16 cellular contexts compared by ENCODE assay signal in the genomic region with DNA sequence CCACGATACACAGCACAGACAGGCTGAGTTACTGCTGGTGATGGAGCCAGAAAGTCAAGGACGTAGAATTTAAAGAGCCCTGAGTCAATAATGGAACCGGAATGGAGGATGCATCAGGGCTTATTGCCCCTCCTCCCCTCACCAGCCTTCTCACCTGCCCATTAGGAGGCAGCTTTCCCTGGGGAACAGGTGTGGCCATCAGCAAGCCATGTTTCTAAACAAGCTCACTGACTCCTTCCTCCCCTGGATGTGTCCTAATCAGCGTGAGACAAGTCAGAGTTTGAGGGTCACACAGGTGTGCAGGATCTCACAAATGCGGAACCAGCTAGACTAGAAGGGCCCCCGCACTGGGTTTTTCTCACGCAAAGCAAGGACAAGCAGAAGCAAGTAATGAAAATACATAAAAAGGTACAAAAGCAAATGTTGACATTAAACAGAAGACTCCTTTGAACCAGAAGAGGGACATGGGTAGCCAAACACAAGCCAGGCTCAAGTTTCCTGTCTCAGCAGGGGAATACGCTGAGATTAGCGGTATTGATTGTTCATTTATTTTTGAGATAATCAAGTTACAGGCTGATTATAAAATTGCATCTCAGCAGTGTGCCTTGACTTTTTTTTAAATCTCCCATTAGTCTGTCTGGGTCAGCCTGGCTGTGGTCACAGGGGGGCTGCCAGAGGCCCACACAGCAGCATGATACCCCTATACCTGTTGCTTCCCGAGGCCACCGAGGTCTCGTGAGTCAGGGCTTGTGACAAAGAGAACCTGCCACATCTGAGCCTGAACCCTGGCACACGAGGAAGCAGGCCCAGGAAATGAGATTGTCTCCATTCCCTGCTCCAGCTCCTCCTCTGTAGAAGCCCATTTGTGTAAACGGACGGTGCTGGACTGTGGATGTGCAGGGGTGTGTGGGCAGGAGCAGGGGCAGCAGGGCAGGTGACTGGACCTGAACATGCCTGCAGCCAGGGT. TPM values are rescaled to one million over a fixed set of nuclear protein-coding genes. Genes with fewer than 3 reads are reported as not detected.
DNase-seq lines count a peak whose midpoint lies in the region; ATAC-seq, FAIRE-seq and TF ChIP-seq lines count a peak whose summit lies in the region.
"Had no signal": no experiment of that assay in that cellular context is flagged by ENCODE, and none has a peak within 500 bp of the region (broad histone marks: within the 10 kb centered on the region; RNA-seq: fewer than 3 reads in every experiment).

No MANE protein-coding gene starts in this region.

- DNase-seq in H7: peak; percentile 32
- peak; percentile 76 for DNase-seq in NCI-H2029 treated with DMSO at 0.1 percent for 48 hours (lab: John Stamatoyannopoulos, UW)
- DNase-seq in bronchial epithelial cell (ENCODE audit: low read depth): peak; percentile 17
- DNase-seq in pancreas: peak; percentile 62 to 87 (median 72)
- no peak for DNase-seq in activated CD8-positive, alpha-beta memory T cell treated with anti-CD3 and anti-CD28 coated beads, Interleukin-2, amount 10 ng/mL, durations not matched to agents 7 days and 5 days
- DNase-seq in T-helper 2 cell treated with Interferon-gamma antibody and Interleukin-4, amounts not matched to agents 5 μg/mL and 100 μg/mL, for 36 hours (ENCODE audit: low spot score): no peak
- DNase-seq in activated CD4-positive, alpha-beta memory T cell treated with anti-CD3 and anti-CD28 coated beads, Interleukin-2, amount 10 ng/mL, durations not matched to agents 7 days and 5 days: no peak
- DNase-seq in central memory CD4-positive, alpha-beta T cell: no peak
- DNase-seq: activated CD4-positive, alpha-beta memory T cell treated with anti-CD3 and anti-CD28 coated beads for 36 hours; activated gamma-delta T cell; MM.1S; stimulated activated CD4-positive, alpha-beta T cell treated with anti-CD3 and anti-CD28 coated beads, Interleukin-1b, Interleukin-23, amount 100 ng/mL, for 48 hours had no signal

- no peaks in the 10 kb centered on the region for H3K9me3 Mint-ChIP-seq in activated CD8-positive, alpha-beta memory T cell treated with anti-CD3 and anti-CD28 coated beads, Interleukin-2, amount 10 ng/mL, durations not matched to agents 7 days and 5 days (ENCODE audit: low read depth)
- no peaks in the 10 kb centered on the region for H3K9me3 Mint-ChIP-seq in T-helper 2 cell treated with Interferon-gamma antibody and Interleukin-4, amounts not matched to agents 5 μg/mL and 100 μg/mL, for 36 hours
- H3K9me3 Mint-ChIP-seq in activated CD4-positive, alpha-beta memory T cell treated with anti-CD3 and anti-CD28 coated beads, Interleukin-2, amount 10 ng/mL, durations not matched to agents 7 days and 5 days: no peaks in the 10 kb centered on the region

- TF ChIP-seq CTCF in bronchial epithelial cell (IDR thresholded peaks at IDR 0.05; ENCODE audit: insufficient read depth, low read length, severe bottlenecking) (no peak), pancreas (IDR thresholded peaks at IDR 0.05) (no peak)

- H3K4me3 Mint-ChIP-seq in activated CD8-positive, alpha-beta memory T cell treated with anti-CD3 and anti-CD28 coated beads, Interleukin-2, amount 10 ng/mL, durations not matched to agents 7 days and 5 days: no peak overlapping the region
- no peak overlapping the region for H3K4me3 Mint-ChIP-seq in T-helper 2 cell treated with Interferon-gamma antibody and Interleukin-4, amounts not matched to agents 5 μg/mL and 100 μg/mL, for 36 hours
- no peak overlapping the region for H3K4me3 Mint-ChIP-seq in activated CD4-positive, alpha-beta memory T cell treated with anti-CD3 and anti-CD28 coated beads, Interleukin-2, amount 10 ng/mL, durations not matched to agents 7 days and 5 days
- H3K4me3 Mint-ChIP-seq: activated CD4-positive, alpha-beta memory T cell treated with anti-CD3 and anti-CD28 coated beads for 36 hours; T-helper 1 cell treated with Interleukin-12 subunit alpha and Interleukin-12 subunit beta and Interleukin-4 antibody, amounts not matched to agents 30 μg/mL and 1 μg/mL, for 36 hours had no signal

- peaks cover 2% of the 10 kb centered on the region for H3K4me1 Mint-ChIP-seq in activated CD8-positive, alpha-beta memory T cell treated with anti-CD3 and anti-CD28 coated beads, Interleukin-2, amount 10 ng/mL, durations not matched to agents 7 days and 5 days
- H3K4me1 Mint-ChIP-seq in T-helper 2 cell treated with Interferon-gamma antibody and Interleukin-4, amounts not matched to agents 5 μg/mL and 100 μg/mL, for 36 hours (ENCODE audit: low read depth): peaks cover under 1% of the 10 kb centered on the region
- H3K4me1 Mint-ChIP-seq in activated CD4-positive, alpha-beta memory T cell treated with anti-CD3 and anti-CD28 coated beads, Interleukin-2, amount 10 ng/mL, durations not matched to agents 7 days and 5 days: peaks cover 4% of the 10 kb centered on the region

- H3K27ac ChIP-seq in pancreas: peak overlapping the region; percentile 28 to 78 (median 52)

- H3K36me3 ChIP-seq in H7 (replicated peaks; ENCODE audit: control insufficient read depth, insufficient read depth, low read length) (no peaks in the 10 kb centered on the region), bronchial epithelial cell (ENCODE audit: control insufficient read depth, insufficient read depth, low read length) (no peaks in the 10 kb centered on the region), pancreas (no peaks in the 10 kb centered on the region)

- 10 to 11% methylated on average over 15 of the region's 15 CpGs for WGBS in pancreas, 2 donors

- CTCF ChIA-PET in activated CD8-positive, alpha-beta memory T cell treated with anti-CD3 and anti-CD28 coated beads, Interleukin-2, amount 10 ng/mL, durations not matched to agents 7 days and 5 days (lab: Charles Lee): interaction anchor here (0.8 to 1.5 kb wide), 2 partner anchors 9 to 465 kb away, joined by 3 to 4 read pairs; no protein-coding TSS in a partner anchor
- CTCF ChIA-PET in activated CD4-positive, alpha-beta memory T cell treated with anti-CD3 and anti-CD28 coated beads, Interleukin-2, amount 10 ng/mL, durations not matched to agents 7 days and 5 days (lab: Charles Lee): no interaction called here

- no peaks in the 10 kb centered on the region for H3K9me3 ChIP-seq in pancreas

- no peak overlapping the region for H3K27ac Mint-ChIP-seq in activated CD8-positive, alpha-beta memory T cell treated with anti-CD3 and anti-CD28 coated beads, Interleukin-2, amount 10 ng/mL, durations not matched to agents 7 days and 5 days
- no peak overlapping the region for H3K27ac Mint-ChIP-seq in T-helper 2 cell treated with Interferon-gamma antibody and Interleukin-4, amounts not matched to agents 5 μg/mL and 100 μg/mL, for 36 hours
- no peak overlapping the region for H3K27ac Mint-ChIP-seq in activated CD4-positive, alpha-beta memory T cell treated with anti-CD3 and anti-CD28 coated beads, Interleukin-2, amount 10 ng/mL, durations not matched to agents 7 days and 5 days
- H3K27ac Mint-ChIP-seq: activated CD4-positive, alpha-beta memory T cell treated with anti-CD3 and anti-CD28 coated beads for 36 hours; T-helper 1 cell treated with Interleukin-12 subunit alpha and Interleukin-12 subunit beta and Interleukin-4 antibody, amounts not matched to agents 30 μg/mL and 1 μg/mL, for 36 hours had no signal

- intact Hi-C loops in pancreas (cut with DNase I): no loop called here

- H3K27me3 ChIP-seq in H7 (ENCODE audit: control insufficient read depth, insufficient read depth, low read length) (no peaks in the 10 kb centered on the region), bronchial epithelial cell (ENCODE audit: control insufficient read depth, insufficient read depth, low read length) (no peaks in the 10 kb centered on the region), pancreas (no peaks in the 10 kb centered on the region)

- H3K4me1 ChIP-seq in pancreas: peaks cover 6 to 17% (median 14%) of the 10 kb centered on the region in 3 donors

- peaks cover 16% of the 10 kb centered on the region for H3K27me3 Mint-ChIP-seq in activated CD8-positive, alpha-beta memory T cell treated with anti-CD3 and anti-CD28 coated beads, Interleukin-2, amount 10 ng/mL, durations not matched to agents 7 days and 5 days
- peaks cover 8% of the 10 kb centered on the region for H3K27me3 Mint-ChIP-seq in T-helper 2 cell treated with Interferon-gamma antibody and Interleukin-4, amounts not matched to agents 5 μg/mL and 100 μg/mL, for 36 hours (ENCODE audit: low read depth)
- H3K27me3 Mint-ChIP-seq in activated CD4-positive, alpha-beta memory T cell treated with anti-CD3 and anti-CD28 coated beads, Interleukin-2, amount 10 ng/mL, durations not matched to agents 7 days and 5 days: peaks cover 3% of the 10 kb centered on the region
- H3K27me3 Mint-ChIP-seq: activated CD4-positive, alpha-beta memory T cell treated with anti-CD3 and anti-CD28 coated beads for 36 hours had no signal

- peak; percentile 84 to 90 (median 88) for ATAC-seq in pancreas
- ATAC-seq in activated CD8-positive, alpha-beta memory T cell treated with anti-CD3 and anti-CD28 coated beads, Interleukin-2, amount 10 ng/mL, durations not matched to agents 7 days and 5 days: no peak

- FAIRE-seq in bronchial epithelial cell (lab: Jason Lieb, UNC): no peak
- FAIRE-seq in pancreas (lab: Jason Lieb, UNC): no peak

- no peaks in the 10 kb centered on the region for H3K36me3 Mint-ChIP-seq in activated CD8-positive, alpha-beta memory T cell treated with anti-CD3 and anti-CD28 coated beads, Interleukin-2, amount 10 ng/mL, durations not matched to agents 7 days and 5 days
- H3K36me3 Mint-ChIP-seq in T-helper 2 cell treated with Interferon-gamma antibody and Interleukin-4, amounts not matched to agents 5 μg/mL and 100 μg/mL, for 36 hours (ENCODE audit: low read depth): no peaks in the 10 kb centered on the region
- H3K36me3 Mint-ChIP-seq in activated CD4-positive, alpha-beta memory T cell treated with anti-CD3 and anti-CD28 coated beads, Interleukin-2, amount 10 ng/mL, durations not matched to agents 7 days and 5 days (ENCODE audit: low read depth): no peaks in the 10 kb centered on the region
- H3K36me3 Mint-ChIP-seq: activated CD4-positive, alpha-beta memory T cell treated with anti-CD3 and anti-CD28 coated beads for 36 hours had no signal

- POLR2A ChIA-PET in activated CD4-positive, alpha-beta memory T cell treated with anti-CD3 and anti-CD28 coated beads, Interleukin-2, amount 10 ng/mL, durations not matched to agents 7 days and 5 days (lab: Charles Lee): no interaction called here

- H3K4me3 ChIP-seq in H7 (ENCODE audit: insufficient read depth, low read depth, low read length) (no peak overlapping the region), bronchial epithelial cell (ENCODE audit: low read depth, low read length) (no peak overlapping the region), pancreas (peak overlapping the region in 2 of 4 donors; percentile 1 to 17)

RNA-seq across cellular contexts. Expression of a gene that starts 37.4 kb away (rescaled TPM):
- not detected in 2 replicates for total RNA-seq in H7 (2014; rRNA removed; shearing (Covaris generic))
- total RNA-seq in bronchial epithelial cell (not detected in 2 replicates), pancreas (under 1 TPM in 5 of 6 donors, not detected in 1; 0.12 to 0.16 (median 0.15) TPM)
- not detected for polyA plus RNA-seq in pancreas
- not detected for total RNA-seq in activated CD8-positive, alpha-beta memory T cell treated with anti-CD3 and anti-CD28 coated beads, Interleukin-2, amount 10 ng/mL, durations not matched to agents 7 days and 5 days
- not detected for total RNA-seq in activated CD4-positive, alpha-beta memory T cell treated with anti-CD3 and anti-CD28 coated beads, Interleukin-2, amount 10 ng/mL, durations not matched to agents 7 days and 5 days
- total RNA-seq: activated CD4-positive, alpha-beta memory T cell treated with anti-CD3 and anti-CD28 coated beads for 36 hours; cardiac septum; mesenteric fat pad; posterior vena cava had no signal

Comparison
In these comparisons a context has a peak if more than half of its experiments do, and no peak if none do; other contexts are left out.
1. DNase-seq: peak in H7 (single experiment), NCI-H2029 treated with DMSO at 0.1 percent for 48 hours (single experiment), bronchial epithelial cell (single experiment) and pancreas (6 of 6); none in activated CD8-positive, alpha-beta memory T cell treated with anti-CD3 and anti-CD28 coated beads, Interleukin-2, amount 10 ng/mL, durations not matched to agents 7 days and 5 days (single experiment), T-helper 2 cell treated with Interferon-gamma antibody and Interleukin-4, amounts not matched to agents 5 μg/mL and 100 μg/mL, for 36 hours (single experiment), activated CD4-positive, alpha-beta memory T cell treated with anti-CD3 and anti-CD28 coated beads, Interleukin-2, amount 10 ng/mL, durations not matched to agents 7 days and 5 days (single experiment) and central memory CD4-positive, alpha-beta T cell (single experiment).